25 cellular contexts compared by ENCODE assay signal in genomic region chr2:207944334-207944733, GRCh38.
"Had no signal": no experiment of that assay in that cellular context is flagged by ENCODE, and none has a peak within 500 bp of the region (broad histone marks: within the 10 kb centered on the region; RNA-seq: fewer than 3 reads in every experiment).

No MANE protein-coding gene starts in this region.

- H3K4me1 ChIP-seq: left lung, lower lobe of right lung had no signal

- H3K36me3 ChIP-seq: colonic mucosa had no signal

- DNase-seq: colonic mucosa; cortex of kidney; effector CD8-positive, alpha-beta T cell; effector memory CD8-positive, alpha-beta T cell; endodermal cell; erythroblast; esophagus squamous epithelium; foreskin fibroblast; foreskin melanocyte; gastrocnemius medialis; glutamatergic neuron; head of caudate nucleus; heart right ventricle; hippocampal formation; left cardiac atrium; left lung; left ventricle myocardium superior; lower lobe of right lung; mesenchymal stem cell; mucosa of descending colon had no signal

- H3K4me3 ChIP-seq: colonic mucosa, esophagus squamous epithelium, gastrocnemius medialis, heart right ventricle, left lung, lower lobe of right lung, mucosa of descending colon had no signal

- H3K9me3 ChIP-seq: colonic mucosa, esophagus squamous epithelium, gastrocnemius medialis, heart right ventricle, left lung, lower lobe of right lung, mucosa of descending colon had no signal

- H3K27ac ChIP-seq: colonic mucosa, epithelial cell of prostate, esophagus squamous epithelium, gastrocnemius medialis, heart right ventricle, left lung, lower lobe of right lung had no signal

- H3K27me3 ChIP-seq: colonic mucosa, esophagus squamous epithelium, gastrocnemius medialis, heart right ventricle, left lung had no signal

- FAIRE-seq: endometrium, islet of Langerhans, keratinocyte had no signal

- ATAC-seq: effector memory CD8-positive, alpha-beta T cell; esophagus mucosa; gastrocnemius medialis; heart right ventricle; left cardiac atrium; left lung; left ventricle myocardium superior; lower lobe of right lung; mucosa of descending colon had no signal
